In genomic region chr9:33750307-33750838, GRCh38 we compare ENCODE assay signal across 9 cellular contexts. TPM values are rescaled to one million over a fixed set of nuclear protein-coding genes. Genes with fewer than 3 reads are reported as not detected.
DNase-seq lines count a peak whose midpoint lies in the region; ATAC-seq and TF ChIP-seq lines count a peak whose summit lies in the region.
"Had no signal": no experiment of that assay in that cellular context is flagged by ENCODE, and none has a peak within 500 bp of the region (broad histone marks: within the 10 kb centered on the region; RNA-seq: fewer than 3 reads in every experiment).

No MANE protein-coding gene starts in this region.

- no peak for TF ChIP-seq CTCF in mucosa of descending colon (IDR thresholded peaks at IDR 0.05)

- H3K27me3 ChIP-seq in duodenal mucosa (ENCODE audit: control insufficient read depth in 1 of 2, insufficient read depth in 2 of 2, low read length in 2 of 2) = no peaks in the 10 kb centered on the region

- no peak overlapping the region for H3K27ac Mint-ChIP-seq in activated naive CD4-positive, alpha-beta T cell treated with anti-CD3 and anti-CD28 coated beads, Interleukin-2, amount 50 U/mL, for 72 hours
- no peak overlapping the region for H3K27ac Mint-ChIP-seq in activated naive CD4-positive, alpha-beta T cell treated with anti-CD3 and anti-CD28 coated beads for 36 hours
- H3K27ac Mint-ChIP-seq: activated B cell treated with CpG ODN at 0.5 μM for 24 hours had no signal

- H3K4me1 Mint-ChIP-seq in activated naive CD4-positive, alpha-beta T cell treated with anti-CD3 and anti-CD28 coated beads for 36 hours (ENCODE audit: low read depth) = peaks cover 25% of the 10 kb centered on the region

- peaks cover 0 to 9% of the 10 kb centered on the region in 2 donors for H3K36me3 Mint-ChIP-seq in activated naive CD4-positive, alpha-beta T cell treated with anti-CD3 and anti-CD28 coated beads, Interleukin-2, amount 50 U/mL, for 72 hours
- no peaks in the 10 kb centered on the region for H3K36me3 Mint-ChIP-seq in activated naive CD4-positive, alpha-beta T cell treated with anti-CD3 and anti-CD28 coated beads for 36 hours (ENCODE audit: low read depth)

- H3K4me3 ChIP-seq in duodenal mucosa (ENCODE audit: low read depth in 1 of 2, low read length in 2 of 2) (peak overlapping the region; percentile 73 to 74), mucosa of descending colon (peak overlapping the region; percentile 56)

- intact Hi-C loops in mucosa of descending colon (cut with DNase I, micrococcal nuclease) = no loop called here
- intact Hi-C loops in activated naive CD4-positive, alpha-beta T cell treated with anti-CD3 and anti-CD28 coated beads for 36 hours (cut with micrococcal nuclease) = no loop called here

- peak overlapping the region; percentile 62 to 63 for H3K9ac ChIP-seq in duodenal mucosa (ENCODE audit: low read depth in 1 of 2, low read length in 2 of 2)

- H3K9me3 ChIP-seq in duodenal mucosa (ENCODE audit: control insufficient read depth in 1 of 2, low read length in 2 of 2) = no peaks in the 10 kb centered on the region
- no peaks in the 10 kb centered on the region for H3K9me3 ChIP-seq in mucosa of descending colon

- DNase-seq in COLO668 (lab: John Stamatoyannopoulos, UW; ENCODE audit: unreplicated experiment) (peak; percentile 43), NCI-H526 (lab: John Stamatoyannopoulos, UW) (peak; percentile 14 to 71), mucosa of descending colon (peak; percentile 73 to 82 (median 78)), nucleus accumbens (lab: John Stamatoyannopoulos, UW) (no peak), NCI-H446 treated with DMSO at 0.1 percent for 48 hours (lab: John Stamatoyannopoulos, UW) (no peak)
- no peak for DNase-seq in activated naive CD4-positive, alpha-beta T cell treated with anti-CD3 and anti-CD28 coated beads, Interleukin-2, amount 50 U/mL, for 72 hours (ENCODE audit: low spot score in 2 of 2)
- no peak for DNase-seq in activated naive CD4-positive, alpha-beta T cell treated with anti-CD3 and anti-CD28 coated beads for 36 hours
- DNase-seq: activated B cell treated with CpG ODN at 0.5 μM for 24 hours had no signal

- H3K27me3 Mint-ChIP-seq in activated naive CD4-positive, alpha-beta T cell treated with anti-CD3 and anti-CD28 coated beads for 36 hours (ENCODE audit: low read depth) = peaks cover 72% of the 10 kb centered on the region

- H3K4me3 Mint-ChIP-seq in activated naive CD4-positive, alpha-beta T cell treated with anti-CD3 and anti-CD28 coated beads for 36 hours = no peak overlapping the region
- H3K4me3 Mint-ChIP-seq: activated B cell treated with CpG ODN at 0.5 μM for 24 hours had no signal

- H3K27ac ChIP-seq in duodenal mucosa (ENCODE audit: low read depth, low read length) = peak overlapping the region; percentile 37

- H3K36me3 ChIP-seq in duodenal mucosa (ENCODE audit: control insufficient read depth in 1 of 2, insufficient read depth in 2 of 2, low read length in 2 of 2) (no peaks in the 10 kb centered on the region), mucosa of descending colon (ENCODE audit: low read depth) (no peaks in the 10 kb centered on the region)

- CTCF ChIA-PET in activated naive CD4-positive, alpha-beta T cell treated with anti-CD3 and anti-CD28 coated beads for 36 hours (lab: Charles Lee) = interaction anchor here (0.6 to 0.9 kb wide), 3 partner anchors 126 to 324 kb away, joined by 3 read pairs; no protein-coding TSS in a partner anchor

- H3K9me3 Mint-ChIP-seq in activated naive CD4-positive, alpha-beta T cell treated with anti-CD3 and anti-CD28 coated beads, Interleukin-2, amount 50 U/mL, for 72 hours = no peaks in the 10 kb centered on the region
- H3K9me3 Mint-ChIP-seq in activated naive CD4-positive, alpha-beta T cell treated with anti-CD3 and anti-CD28 coated beads for 36 hours = no peaks in the 10 kb centered on the region
- H3K9me3 Mint-ChIP-seq: activated B cell treated with CpG ODN at 0.5 μM for 24 hours had no signal

- ATAC-seq in mucosa of descending colon = peak; percentile 70
- no peak for ATAC-seq in activated naive CD4-positive, alpha-beta T cell treated with anti-CD3 and anti-CD28 coated beads, Interleukin-2, amount 50 U/mL, for 72 hours

- H3K4me1 ChIP-seq in duodenal mucosa (ENCODE audit: control insufficient read depth in 1 of 2, insufficient read depth in 2 of 2, low read length in 2 of 2) (peaks cover 0 to 8% of the 10 kb centered on the region in 2 donors), mucosa of descending colon (ENCODE audit: low read depth) (peaks cover 10% of the 10 kb centered on the region)

RNA-seq across cellular contexts. Expression of gene PRSS3, which starts 45.0 kb away (rescaled TPM):
- 100 to 1,000 TPM; 107 to 326 (median 174) TPM for total RNA-seq in mucosa of descending colon
- total RNA-seq in activated naive CD4-positive, alpha-beta T cell treated with anti-CD3 and anti-CD28 coated beads, Interleukin-2, amount 50 U/mL, for 72 hours = not detected
- not detected for total RNA-seq in activated naive CD4-positive, alpha-beta T cell treated with anti-CD3 and anti-CD28 coated beads for 36 hours
- total RNA-seq: activated B cell treated with CpG ODN at 0.5 μM for 24 hours had no signal

Comparison
In these comparisons a context has a peak if more than half of its experiments do, and no peak if none do; other contexts are left out.
1. DNase-seq: peak in COLO668 (single experiment), NCI-H526 (2 of 2) and mucosa of descending colon (3 of 3); none in nucleus accumbens (0 of 56), NCI-H446 treated with DMSO at 0.1 percent for 48 hours (single experiment), activated naive CD4-positive, alpha-beta T cell treated with anti-CD3 and anti-CD28 coated beads, Interleukin-2, amount 50 U/mL, for 72 hours (0 of 2) and activated naive CD4-positive, alpha-beta T cell treated with anti-CD3 and anti-CD28 coated beads for 36 hours (single experiment).
2. RNA of gene PRSS3, which starts 45.0 kb away (total RNA-seq): 107 to 326 TPM in mucosa of descending colon; not detected in activated naive CD4-positive, alpha-beta T cell treated with anti-CD3 and anti-CD28 coated beads, Interleukin-2, amount 50 U/mL, for 72 hours and not detected in activated naive CD4-positive, alpha-beta T cell treated with anti-CD3 and anti-CD28 coated beads for 36 hours; every median in the first group is over 100 times any median in the second.